In genomic region chr2:237691908-237692600, GRCh38 we compare ENCODE assay signal across 8 cellular contexts.
DNase-seq lines count a peak whose midpoint lies in the region; ATAC-seq, FAIRE-seq and TF ChIP-seq lines count a peak whose summit lies in the region.

No MANE protein-coding gene starts in this region.

- in situ Hi-C loops in ACHN (cut with HindIII; ENCODE audit: low pct_ligation_motif_present, low pct_unique_long_range_greater_than_20kb, low sequenced_read_pairs) = no loop called here
- in situ Hi-C loops in HepG2 (cut with HindIII; ENCODE audit: extremely low pct_ligation_motif_present, low pct_unique_long_range_greater_than_20kb) = no loop called here

- H3K27me3 ChIP-seq in colonic mucosa (no peaks in the 10 kb centered on the region), HepG2 (ENCODE audit: control insufficient read depth in 1 of 2, insufficient read depth in 2 of 2, low read length in 2 of 2) (no peaks in the 10 kb centered on the region; a peak in 1 of 5 replicates)

- H3K9ac ChIP-seq in colonic mucosa (ENCODE audit: low read depth in 2 of 2, low read length in 2 of 2) (peak overlapping the region; percentile 97 to 99), HepG2 (ENCODE audit: insufficient read depth, low read depth, low read length) (peak overlapping the region; percentile 93)

- peak; percentile 33 for ATAC-seq in GM18861 (IDR thresholded peaks at IDR 0.05; ENCODE audit: unreplicated experiment)
- ATAC-seq in HG03097 (IDR thresholded peaks at IDR 0.05; ENCODE audit: low FRiP score, unreplicated experiment) = peak; percentile 45
- ATAC-seq in HepG2 = peak; percentile 88

- peak; percentile 92 for DNase-seq in ACHN
- DNase-seq in NCI-H446 treated with DMSO at 0.1 percent for 48 hours (lab: John Stamatoyannopoulos, UW) = peak; percentile 38
- DNase-seq in activated CD4-positive, alpha-beta T cell treated with anti-CD3 and anti-CD28 coated beads for 4 hours = peak; percentile 95 to 97
- peak; percentile 100 for DNase-seq in colonic mucosa
- DNase-seq in HepG2 (ENCODE audit: low spot score) = peak; percentile 69
- peak; percentile 95 to 96 for DNase-seq in stimulated activated CD4-positive, alpha-beta T cell treated with anti-CD3 and anti-CD28 coated beads, Interleukin-4, amount 100 ng/mL, for 48 hours (ENCODE audit: low read depth in 2 of 2)

- H3K27ac ChIP-seq in colonic mucosa = peak overlapping the region; percentile 98
- peak overlapping the region; percentile 67 for H3K27ac ChIP-seq in HepG2 (ENCODE audit: extremely low read length, insufficient read depth, low read length)

- H3K9me3 ChIP-seq in colonic mucosa = no peaks in the 10 kb centered on the region
- H3K9me3 ChIP-seq in HepG2 (ENCODE audit: low read length) = no peaks in the 10 kb centered on the region

- 2% methylated on average over 24 of the region's 94 CpGs for WGBS in HepG2 (ENCODE audit: low lambda C conversion rate)

- intact Hi-C loops in colonic mucosa (cut with DNase I) = no loop called here
- intact Hi-C loops in HepG2 (cut with micrococcal nuclease; ENCODE audit: unreplicated experiment) = no loop called here

- CTCF ChIA-PET in HepG2 (lab: Yijun Ruan, JAX; ENCODE audit: low intra/inter-chr PET ratio, low total read pairs) = no interaction called here

- TF ChIP-seq POLR2A in HepG2 (IDR thresholded peaks at IDR 0.05; ENCODE audit: insufficient read depth in 1 of 2, low read depth in 2 of 2, low read length in 2 of 2) = no peak; a peak in 1 of 4 replicates

- TF ChIP-seq CTCF in colonic mucosa (IDR thresholded peaks at IDR 0.05) (no peak), HepG2 (CRISPR knock-in tag; IDR thresholded peaks at IDR 0.05) (no peak; the same call in 1 of the 2 replicates)

- no peak overlapping the region for H2AFZ ChIP-seq in HepG2 (ENCODE audit: low read length)

- peaks cover 30% of the 10 kb centered on the region; the same call in 1 of the 2 replicates for H4K20me1 ChIP-seq in HepG2 (ENCODE audit: insufficient read depth, low read length)

- no TSS peak for BruUV-seq in HepG2 (replicated peaks; lab: Mats Ljungman, UMichigan)

- H3K4me2 ChIP-seq in HepG2 (ENCODE audit: low read depth, low read length) = peak overlapping the region; percentile 97

- peak; percentile 64 for TF ChIP-seq RAD21 in HepG2 (CRISPR knock-in tag; IDR thresholded peaks at IDR 0.05)

- POLR2A ChIA-PET in HepG2 (lab: Yijun Ruan, JAX) = interaction anchor here (0.8 to 1.4 kb wide), 6 partner anchors 23 to 101 kb away, joined by 3 to 11 read pairs (median 4); no protein-coding TSS in a partner anchor

- no peaks in the 10 kb centered on the region for H3K36me3 ChIP-seq in colonic mucosa
- no peaks in the 10 kb centered on the region for H3K36me3 ChIP-seq in HepG2 (replicated peaks in 1 of 2; ENCODE audit: control insufficient read depth in 1 of 2, insufficient read depth in 2 of 2, low read length in 2 of 2)

- H3K4me1 ChIP-seq in colonic mucosa (peaks cover 24% of the 10 kb centered on the region), HepG2 (ENCODE audit: insufficient read depth, low read length) (peaks cover 71% of the 10 kb centered on the region)

- FAIRE-seq in HepG2 (lab: Jason Lieb, UNC) = no peak

- TF ChIP-seq EP300 in HepG2 (IDR thresholded peaks at IDR 0.05; ENCODE audit: low read depth in 2 of 2, low read length in 2 of 2) = no peak
- no peak for TF ChIP-seq EP300 in HepG2 (CRISPR knock-in tag; IDR thresholded peaks at IDR 0.05; ENCODE audit: borderline replicate concordance)

- H3K4me3 ChIP-seq in colonic mucosa = peak overlapping the region; percentile 96
- peak overlapping the region; percentile 86 to 92 (median 88) for H3K4me3 ChIP-seq in HepG2 (replicated peaks in 1 of 3; ENCODE audit: insufficient read depth in 1 of 3, low read depth in 2 of 3, low read length in 3 of 3)

- H3K79me2 ChIP-seq in HepG2 (ENCODE audit: insufficient read depth, low read length) = peaks cover 44% of the 10 kb centered on the region

TF ChIP-seq in HepG2, 621 proteins besides CTCF, POLR2A, EP300 and RAD21 (continues in another document):
- TF ChIP-seq PHF21A (CRISPR knock-in tag; IDR thresholded peaks at IDR 0.05) (peak; percentile 51; the same call in 1 of the 2 replicates), SIN3A (IDR thresholded peaks at IDR 0.05; ENCODE audit: borderline replicate concordance, low read depth, low read length) (0 out of 2 replicates have a peak, but pooled peaks have one; percentile 14), RAD51 (IDR thresholded peaks at IDR 0.05; ENCODE audit: borderline replicate concordance) (no peak), HOXA9 (CRISPR knock-in tag; IDR thresholded peaks at IDR 0.05; ENCODE audit: borderline replicate concordance) (0 out of 2 replicates have a peak, but pooled peaks have one; percentile 4), KLF12 (CRISPR knock-in tag; IDR thresholded peaks at IDR 0.05; ENCODE audit: borderline replicate concordance) (peak; percentile 89), ASH2L (IDR thresholded peaks at IDR 0.05; ENCODE audit: insufficient read length, low read depth, low read length) (peak; percentile 28), ZBTB7A (CRISPR knock-in tag; IDR thresholded peaks at IDR 0.05) (0 out of 2 replicates have a peak, but pooled peaks have one; percentile 4), ZNF253 (CRISPR knock-in tag; IDR thresholded peaks at IDR 0.05; ENCODE audit: borderline replicate concordance) (no peak), ZNF761 (CRISPR knock-in tag; conservative IDR thresholded peaks at IDR 0.05) (peak; percentile 87), ZBTB10 (CRISPR knock-in tag; IDR thresholded peaks at IDR 0.05; ENCODE audit: borderline replicate concordance) (0 out of 2 replicates have a peak, but pooled peaks have one; percentile 28), DNMT1 (CRISPR knock-in tag; IDR thresholded peaks at IDR 0.05) (0 out of 2 replicates have a peak, but pooled peaks have one; percentile 29), SP1 (IDR thresholded peaks at IDR 0.05) (no peak), SP1 (CRISPR knock-in tag; IDR thresholded peaks at IDR 0.05) (peak; percentile 49; the same call in 1 of the 2 replicates), STAT5B (CRISPR knock-in tag; IDR thresholded peaks at IDR 0.05) (no peak), IKZF4 (CRISPR knock-in tag; IDR thresholded peaks at IDR 0.05; ENCODE audit: borderline replicate concordance, low read depth, not compliant biosample characterization) (peak; percentile 7), NCOA2 (CRISPR knock-in tag; IDR thresholded peaks at IDR 0.05) (peak; percentile 6; the same call in 1 of the 2 replicates), CENPX (CRISPR knock-in tag; IDR thresholded peaks at IDR 0.05) (no peak), ZUFSP (CRISPR knock-in tag; IDR thresholded peaks at IDR 0.05; ENCODE audit: borderline replicate concordance) (no peak), ZNF580 (CRISPR knock-in tag; IDR thresholded peaks at IDR 0.05; ENCODE audit: borderline replicate concordance, low read depth) (0 out of 2 replicates have a peak, but pooled peaks have one; percentile 68), ELF3 (CRISPR knock-in tag; IDR thresholded peaks at IDR 0.05) (peak; percentile 72; the same call in 1 of the 2 replicates), TAF1 (CRISPR knock-in tag; IDR thresholded peaks at IDR 0.05) (no peak; the same call in 1 of the 2 replicates), YY1 (IDR thresholded peaks at IDR 0.05; ENCODE audit: insufficient read depth, insufficient replicate concordance, low read depth, low read length) (peak; percentile 47), CBX1 (IDR thresholded peaks at IDR 0.05; ENCODE audit: low read depth) (no peak), MEIS1 (CRISPR knock-in tag; IDR thresholded peaks at IDR 0.05; ENCODE audit: borderline replicate concordance) (0 out of 2 replicates have a peak, but pooled peaks have one; percentile 70), SIX1 (CRISPR knock-in tag; IDR thresholded peaks at IDR 0.05; ENCODE audit: borderline replicate concordance) (no peak), POLR2AphosphoS2 (IDR thresholded peaks at IDR 0.05; ENCODE audit: low read depth, low read length) (no peak), ZNF468 (CRISPR knock-in tag; IDR thresholded peaks at IDR 0.05) (no peak), SETDB1 (CRISPR knock-in tag; IDR thresholded peaks at IDR 0.05; ENCODE audit: borderline replicate concordance) (no peak)

Comparison
In these comparisons a context has a peak if more than half of its experiments do, and no peak if none do; other contexts are left out.
1. Peak in every context shown above with its lines: DNase-seq, ATAC-seq, H3K4me3 ChIP-seq and H3K27ac ChIP-seq.
2. DNase-seq: peak in every context shown above with its lines; median percentile 100 in colonic mucosa; 96 in activated CD4-positive, alpha-beta T cell treated with anti-CD3 and anti-CD28 coated beads for 4 hours; 96 in stimulated activated CD4-positive, alpha-beta T cell treated with anti-CD3 and anti-CD28 coated beads, Interleukin-4, amount 100 ng/mL, for 48 hours; 92 in ACHN; 69 in HepG2; 38 in NCI-H446 treated with DMSO at 0.1 percent for 48 hours.
3. ATAC-seq: peak in every context shown above with its lines; median percentile 88 in HepG2; 45 in HG03097; 33 in GM18861.